11 cellular contexts compared by ENCODE assay signal in the genomic region with DNA sequence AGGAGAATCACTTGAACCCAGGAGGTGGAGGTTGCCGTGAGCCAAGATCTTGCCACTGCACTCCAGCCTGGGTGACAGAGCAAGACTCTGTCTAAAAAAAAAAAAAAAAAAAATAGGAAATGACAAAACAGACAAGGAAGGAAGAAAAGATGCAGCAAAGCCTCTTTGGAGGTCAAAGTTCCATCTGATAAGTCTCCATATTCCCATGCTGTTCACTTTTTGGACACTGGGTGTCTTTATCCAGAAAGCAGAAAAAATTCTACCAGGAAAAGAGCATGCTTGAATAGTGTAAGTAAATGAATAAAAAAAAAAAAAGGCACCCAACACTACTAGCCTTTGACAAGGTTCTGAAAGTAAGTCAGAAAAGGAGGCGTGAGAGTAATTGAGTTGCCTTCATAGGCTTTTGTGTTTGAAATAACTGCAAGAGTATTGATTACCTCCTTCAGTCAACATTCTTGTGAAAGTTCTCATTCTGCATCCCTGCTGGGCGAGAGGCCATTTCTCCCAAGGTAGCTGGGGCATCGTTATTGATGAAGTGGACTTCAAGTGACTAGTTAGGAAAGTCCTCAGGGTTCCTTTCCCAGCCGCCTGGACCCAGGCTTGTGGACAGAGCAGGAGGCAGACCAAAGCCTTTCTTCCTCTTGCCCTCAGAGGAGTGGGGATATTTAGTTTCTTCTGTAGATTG.
DNase-seq lines count a peak whose midpoint lies in the region; ATAC-seq, FAIRE-seq and TF ChIP-seq lines count a peak whose summit lies in the region.
"Had no signal": no experiment of that assay in that cellular context is flagged by ENCODE, and none has a peak within 500 bp of the region (broad histone marks: within the 10 kb centered on the region; RNA-seq: fewer than 3 reads in every experiment).

No MANE protein-coding gene starts in this region.

- no peak overlapping the region for H3K4me3 ChIP-seq in fibroblast of mammary gland (ENCODE audit: control insufficient read depth, low read depth, low read length)
- H3K4me3 ChIP-seq: lung had no signal

- ATAC-seq in HG03097 (IDR thresholded peaks at IDR 0.05; ENCODE audit: low FRiP score, unreplicated experiment): no peak
- no peak for ATAC-seq in HG02870 (IDR thresholded peaks at IDR 0.05; ENCODE audit: unreplicated experiment)

- TF ChIP-seq CTCF in fibroblast of mammary gland (conservative IDR thresholded peaks at IDR 0.05; ENCODE audit: control insufficient read depth, insufficient read depth, low read depth, low read length): peak; percentile 32

- TF ChIP-seq POLR2A in GM12891 (IDR thresholded peaks at IDR 0.05; ENCODE audit: low read depth, low read length): no peak

- FAIRE-seq in GM12891 (lab: Jason Lieb, UNC): no peak

- DNase-seq in GM12891 (ENCODE audit: insufficient read length, low spot score): no peak
- peak; percentile 9 for DNase-seq in NOMO-1 treated with dmso at 0.1 percent for 144 hours (lab: John Stamatoyannopoulos, UW; ENCODE audit: unreplicated experiment)
- DNase-seq in fibroblast of mammary gland (ENCODE audit: low read depth): peak; percentile 44
- DNase-seq in pons (ENCODE audit: low spot score): peak; percentile 48
- DNase-seq in cortex of kidney (lab: John Stamatoyannopoulos, UW): no peak
- DNase-seq: activated CD4-positive, alpha-beta T cell treated with anti-CD3 and anti-CD28 coated beads for 48 hours; central memory CD4-positive, alpha-beta T cell; NCI-H446 had no signal

TF ChIP-seq in GM12891, 5 proteins besides CTCF, POLR2A, EP300 and RAD21:
- no peak for TF ChIP-seq TAF1 (IDR thresholded peaks at IDR 0.05; ENCODE audit: low read depth, low read length)
- TF ChIP-seq SPI1 (IDR thresholded peaks at IDR 0.05; ENCODE audit: low read depth, low read length): peak; percentile 29; the same call in 1 of the 2 replicates

Comparison
In these comparisons a context has a peak if more than half of its experiments do, and no peak if none do; other contexts are left out.
1. DNase-seq: peak in NOMO-1 treated with dmso at 0.1 percent for 144 hours (single experiment), fibroblast of mammary gland (single experiment) and pons (single experiment); none in GM12891 (single experiment) and cortex of kidney (single experiment).